In genomic region chr12:57604454-57605307, GRCh38 we compare ENCODE assay signal across 8 cellular contexts. TPM values are rescaled to one million over a fixed set of nuclear protein-coding genes. Genes with fewer than 3 reads are reported as not detected.
DNase-seq lines count a peak whose midpoint lies in the region; ATAC-seq and TF ChIP-seq lines count a peak whose summit lies in the region.

DTX3 (plus strand) TSS chr12:57604824; CDS start chr12:57606518, 1,694 bp downstream.

- no peaks in the 10 kb centered on the region for H3K9me2 ChIP-seq in Karpas-422 (replicated peaks; ENCODE audit: insufficient read depth, low read length)

- peak; percentile 22 for ATAC-seq in esophagus mucosa
- no peak for ATAC-seq in GM21529 (IDR thresholded peaks at IDR 0.05; ENCODE audit: unreplicated experiment)

- H3K27ac ChIP-seq in Karpas-422 (ENCODE audit: low read length), result peak within 1 kb of the TSS; percentile 61
- peak within 1 kb of the TSS; percentile 77 to 78 for H3K27ac ChIP-seq in mucosa of rectum (ENCODE audit: low read depth in 2 of 2, low read length in 2 of 2)
- peak within 1 kb of the TSS; percentile 80 to 97 (median 91) for H3K27ac ChIP-seq in tibial nerve

- H3K9ac ChIP-seq in Karpas-422 (ENCODE audit: low read length) (peak within 1 kb of the TSS; percentile 85), mucosa of rectum (ENCODE audit: low read depth in 1 of 2, low read length in 2 of 2) (peak within 1 kb of the TSS; percentile 73 to 80)

- H4K20me1 ChIP-seq in Karpas-422 (ENCODE audit: insufficient read depth, low read depth, low read length), result no peaks in the 10 kb centered on the region

- no peak within 1 kb of the TSS for H2AFZ ChIP-seq in Karpas-422 (ENCODE audit: low read length)

- no peak for TF ChIP-seq EP300 in tibial nerve (IDR thresholded peaks at IDR 0.05)

- no peaks in the 10 kb centered on the region for H3K79me2 ChIP-seq in Karpas-422 (ENCODE audit: low read length)

- H3K27me3 ChIP-seq in Karpas-422 (ENCODE audit: low read length), result no peaks in the 10 kb centered on the region
- peaks cover 0 to 4% of the 10 kb centered on the region in 2 donors for H3K27me3 ChIP-seq in mucosa of rectum (ENCODE audit: control insufficient read depth in 2 of 2, insufficient read depth in 2 of 2, low read length in 2 of 2)
- H3K27me3 ChIP-seq in tibial nerve, result no peaks in the 10 kb centered on the region

- DNase-seq in NCI-H2196 (lab: John Stamatoyannopoulos, UW; ENCODE audit: unreplicated experiment), result peak; percentile 60
- DNase-seq in NCI-H2196 treated with DMSO at 0.1 percent for 48 hours (lab: John Stamatoyannopoulos, UW; ENCODE audit: unreplicated experiment), result no peak
- peak; percentile 67 for DNase-seq in Karpas-422
- DNase-seq in activated CD8-positive, alpha-beta memory T cell treated with anti-CD3 and anti-CD28 coated beads for 24 hours, result peak; percentile 80
- peak in 1 of 2 donors; percentile 43 for DNase-seq in tibial nerve (ENCODE audit: low spot score in 2 of 2)

- no peak for TF ChIP-seq POLR2A in tibial nerve (IDR thresholded peaks at IDR 0.05)

- WGBS in tibial nerve, 2 donors, result 1 to 2% methylated on average over 24 to 36 of the region's 52 CpGs

- H3K4me2 ChIP-seq in Karpas-422 (ENCODE audit: low read depth, low read length, poor library complexity, severe bottlenecking), result peak within 1 kb of the TSS; percentile 85

- TF ChIP-seq CTCF in tibial nerve (IDR thresholded peaks at IDR 0.05), result no peak

- H3K4me1 ChIP-seq in Karpas-422 (ENCODE audit: low read length), result peaks cover 13% of the 10 kb centered on the region
- peaks cover 0 to 3% of the 10 kb centered on the region in 2 donors for H3K4me1 ChIP-seq in mucosa of rectum (ENCODE audit: control insufficient read depth in 2 of 2, insufficient read depth in 2 of 2, low read length in 2 of 2)
- H3K4me1 ChIP-seq in tibial nerve, result peaks cover 0 to 57% (median 9%) of the 10 kb centered on the region in 4 donors

- no peaks in the 10 kb centered on the region for H3K36me3 ChIP-seq in Karpas-422 (ENCODE audit: insufficient read depth, low read length)
- H3K36me3 ChIP-seq in mucosa of rectum (ENCODE audit: control insufficient read depth in 2 of 2, insufficient read depth in 2 of 2, low read length in 2 of 2), result peaks cover 25 to 32% of the 10 kb centered on the region in 2 donors
- peaks cover 0 to 48% (median 0%) of the 10 kb centered on the region in 3 donors for H3K36me3 ChIP-seq in tibial nerve

- H3K9me3 ChIP-seq in Karpas-422 (ENCODE audit: low read length) (no peaks in the 10 kb centered on the region), mucosa of rectum (ENCODE audit: control insufficient read depth in 2 of 2, low read length in 2 of 2) (no peaks in the 10 kb centered on the region), tibial nerve (no peaks in the 10 kb centered on the region)

- H3K4me3 ChIP-seq in Karpas-422 (ENCODE audit: low read length) (peak within 1 kb of the TSS; percentile 81), mucosa of rectum (ENCODE audit: low read length in 2 of 2) (peak within 1 kb of the TSS; percentile 72 to 81), tibial nerve (peak within 1 kb of the TSS; percentile 45 to 85 (median 64))

RNA-seq across cellular contexts. Expression of gene DTX3, which starts in this region (rescaled TPM):
- total RNA-seq in Karpas-422 (2014; rRNA removed; shearing (Covaris generic); ENCODE audit: low replicate concordance), result 16.8 and 22.9 TPM in 2 replicates
- total RNA-seq in esophagus mucosa (4.1 TPM), tibial nerve (10 to 100 TPM; 19.0 to 33.1 (median 28.1) TPM)
